In genomic region chr15:77974098-77974414, GRCh38 we compare ENCODE assay signal across 11 cellular contexts.
DNase-seq lines count a peak whose midpoint lies in the region; ATAC-seq and TF ChIP-seq lines count a peak whose summit lies in the region.
"Had no signal": no experiment of that assay in that cellular context is flagged by ENCODE, and none has a peak within 500 bp of the region (broad histone marks: within the 10 kb centered on the region; RNA-seq: fewer than 3 reads in every experiment).

No MANE protein-coding gene starts in this region.

- intact Hi-C loops in MCF 10A (cut with micrococcal nuclease) (no loop called here), mammary epithelial cell (cut with micrococcal nuclease) (no loop called here), upper lobe of right lung (cut with DNase I) (no loop called here)

- H3K9me3 Mint-ChIP-seq in MCF 10A (ENCODE audit: unreplicated experiment) = peaks cover 4% of the 10 kb centered on the region
- H3K9me3 Mint-ChIP-seq: endodermal cell; stimulated activated naive CD8-positive, alpha-beta T cell treated with anti-CD3 and anti-CD28 coated beads, Interleukin-15, Interleukin-2, amounts not matched to agents 100 ng/mL and 50 ng/mL, for 24 hours had no signal

- no peak overlapping the region for H3K27ac Mint-ChIP-seq in MCF 10A (ENCODE audit: low read depth, unreplicated experiment)
- H3K27ac Mint-ChIP-seq: B cell; endodermal cell; stimulated activated naive CD8-positive, alpha-beta T cell treated with anti-CD3 and anti-CD28 coated beads, Interleukin-15, Interleukin-2, amounts not matched to agents 100 ng/mL and 50 ng/mL, for 24 hours had no signal

- H3K36me3 Mint-ChIP-seq in MCF 10A (ENCODE audit: insufficient read depth, unreplicated experiment) = no peaks in the 10 kb centered on the region

- no peak overlapping the region for H3K4me3 Mint-ChIP-seq in MCF 10A (ENCODE audit: unreplicated experiment)
- H3K4me3 Mint-ChIP-seq: B cell; endodermal cell; stimulated activated naive CD8-positive, alpha-beta T cell treated with anti-CD3 and anti-CD28 coated beads, Interleukin-15, Interleukin-2, amounts not matched to agents 100 ng/mL and 50 ng/mL, for 24 hours had no signal

- 47% methylated on average over 4 of the region's 6 CpGs for WGBS in mammary epithelial cell (ENCODE audit: low coverage, missing lambda C conversion rate)
- 23 to 34% methylated on average over 6 of the region's 6 CpGs for WGBS in lung, 2 donors

- no peaks in the 10 kb centered on the region for H4K20me1 ChIP-seq in mammary epithelial cell (ENCODE audit: insufficient read depth, low read length)

- TF ChIP-seq CTCF in MCF 10A (IDR thresholded peaks at IDR 0.05; ENCODE audit: unreplicated experiment) = no peak
- no peak for TF ChIP-seq CTCF in mammary epithelial cell (conservative IDR thresholded peaks at IDR 0.05 in 1 of 2, IDR thresholded peaks at IDR 0.05 in 1 of 2; ENCODE audit: extremely low read depth in 1 of 2, insufficient read depth in 1 of 2, low read depth in 1 of 2, low read length in 2 of 2)
- TF ChIP-seq CTCF in coronary artery (IDR thresholded peaks at IDR 0.05) = no peak
- no peak for TF ChIP-seq CTCF in lung (IDR thresholded peaks at IDR 0.05; ENCODE audit: control extremely low read depth, extremely low read depth)
- no peak for TF ChIP-seq CTCF in upper lobe of right lung (IDR thresholded peaks at IDR 0.05)

- H3K79me2 ChIP-seq in mammary epithelial cell (ENCODE audit: insufficient read depth, low read length) = no peaks in the 10 kb centered on the region

- H3K27me3 ChIP-seq in mammary epithelial cell (ENCODE audit: insufficient read depth, low read length) (no peaks in the 10 kb centered on the region), lung (ENCODE audit: control insufficient read depth, insufficient read depth) (no peaks in the 10 kb centered on the region), upper lobe of right lung (no peaks in the 10 kb centered on the region)

- H3K9ac ChIP-seq in mammary epithelial cell (ENCODE audit: insufficient read depth, low read length) = no peak overlapping the region

- H3K9me3 ChIP-seq in mammary epithelial cell (replicated peaks; ENCODE audit: insufficient read depth, low read length) (no peaks in the 10 kb centered on the region), lung (ENCODE audit: control insufficient read depth in 2 of 2, insufficient read depth in 1 of 2, low read length in 1 of 2) (no peaks in the 10 kb centered on the region), upper lobe of right lung (no peaks in the 10 kb centered on the region)

- POLR2A ChIA-PET in MCF 10A (lab: Yijun Ruan, JAX) = no interaction called here

- H3K4me2 ChIP-seq in mammary epithelial cell (ENCODE audit: insufficient read depth, low read depth, low read length) = no peak overlapping the region

- H3K27ac ChIP-seq in mammary epithelial cell (ENCODE audit: insufficient read depth, low read depth, low read length) = no peak overlapping the region
- peak overlapping the region in 1 of 2 donors; percentile 11 for H3K27ac ChIP-seq in coronary artery
- peak overlapping the region in 1 of 2 donors; percentile 67 for H3K27ac ChIP-seq in lung (ENCODE audit: low read depth in 1 of 2, low read length in 1 of 2)
- peak overlapping the region; percentile 47 for H3K27ac ChIP-seq in upper lobe of right lung

- peak; percentile 60 for ATAC-seq in lung (ENCODE audit: insufficient read depth, low FRiP score)
- peak; percentile 58 for ATAC-seq in upper lobe of right lung

- no peak overlapping the region for H2AFZ ChIP-seq in mammary epithelial cell (ENCODE audit: low read depth, low read length)

- DNase-seq in MCF 10A (ENCODE audit: unreplicated experiment) = peak; percentile 73
- DNase-seq in mammary epithelial cell = no peak
- peak; percentile 77 for DNase-seq in coronary artery (ENCODE audit: low spot score)
- no peak for DNase-seq in lung (ENCODE audit: low spot score)
- DNase-seq in upper lobe of right lung = peak; percentile 77
- DNase-seq in stimulated activated CD4-positive, alpha-beta T cell treated with anti-CD3 and anti-CD28 coated beads, Interleukin-15, amount 100 ng/mL, for 24 hours = no peak
- no peak for DNase-seq in activated CD4-positive, alpha-beta T cell treated with anti-CD3 and anti-CD28 coated beads for 48 hours
- no peak for DNase-seq in activated CD8-positive, alpha-beta memory T cell treated with anti-CD3 and anti-CD28 coated beads, Interleukin-2, amount 50 U/mL, for 48 hours
- DNase-seq: endodermal cell had no signal

- H3K36me3 ChIP-seq in mammary epithelial cell (ENCODE audit: insufficient read depth, low read length) = no peaks in the 10 kb centered on the region
- no peaks in the 10 kb centered on the region for H3K36me3 ChIP-seq in lung (ENCODE audit: control insufficient read depth in 2 of 2, insufficient read depth in 2 of 2, low read length in 2 of 2)
- no peaks in the 10 kb centered on the region for H3K36me3 ChIP-seq in upper lobe of right lung

- no peaks in the 10 kb centered on the region for H3K27me3 Mint-ChIP-seq in MCF 10A (ENCODE audit: insufficient read depth, unreplicated experiment)
- H3K27me3 Mint-ChIP-seq: B cell; stimulated activated naive CD8-positive, alpha-beta T cell treated with anti-CD3 and anti-CD28 coated beads, Interleukin-15, Interleukin-2, amounts not matched to agents 100 ng/mL and 50 ng/mL, for 24 hours had no signal

- BruUV-seq in MCF 10A (replicated peaks; lab: Mats Ljungman, UMichigan) = no TSS peak
- no TSS peak for BruUV-seq in mammary epithelial cell (replicated peaks; lab: Mats Ljungman, UMichigan)

- dilution Hi-C loops in mammary epithelial cell (cut with HindIII; ENCODE audit: low sequenced_read_pairs) = no loop called here

- peaks cover 10% of the 10 kb centered on the region for H3K4me1 Mint-ChIP-seq in MCF 10A (ENCODE audit: insufficient read depth, unreplicated experiment)
- H3K4me1 Mint-ChIP-seq: B cell, endodermal cell had no signal

- H3K4me3 ChIP-seq in mammary epithelial cell (replicated peaks in 1 of 3; ENCODE audit: insufficient read depth in 1 of 3, low read depth in 2 of 3, low read length in 3 of 3) (no peak overlapping the region), coronary artery (no peak overlapping the region), lung (no peak overlapping the region), upper lobe of right lung (no peak overlapping the region)

- in situ Hi-C loops in mammary epithelial cell (cut with MboI; ENCODE audit: low sequenced_read_pairs in 2 of 2) = loop anchor here in 1 of 2 donors (25.0 kb wide), 1 partner anchor 263 kb away; the partner anchor contains the start of gene ACSBG1

- H3K4me1 ChIP-seq in mammary epithelial cell (ENCODE audit: insufficient read depth, low read length) = no peaks in the 10 kb centered on the region
- H3K4me1 ChIP-seq in lung (ENCODE audit: control insufficient read depth in 2 of 2, insufficient read depth in 2 of 2, low read length in 2 of 2) = peaks cover 3 to 19% of the 10 kb centered on the region in 2 donors
- peaks cover 5% of the 10 kb centered on the region for H3K4me1 ChIP-seq in upper lobe of right lung

- CTCF ChIA-PET in MCF 10A (lab: Yijun Ruan, JAX) (interaction anchor here (1.1 kb wide), 1 partner anchor 134 kb away, joined by 4 read pairs; no protein-coding TSS in a partner anchor), mammary epithelial cell (lab: Charles Lee; ENCODE audit: low non-redundant PET) (no interaction called here)

Comparison
In these comparisons a context has a peak if more than half of its experiments do, and no peak if none do; other contexts are left out.
1. DNase-seq: peak in MCF 10A (single experiment), coronary artery (single experiment) and upper lobe of right lung (single experiment); none in mammary epithelial cell (single experiment), lung (single experiment), stimulated activated CD4-positive, alpha-beta T cell treated with anti-CD3 and anti-CD28 coated beads, Interleukin-15, amount 100 ng/mL, for 24 hours (single experiment), activated CD4-positive, alpha-beta T cell treated with anti-CD3 and anti-CD28 coated beads for 48 hours (single experiment) and activated CD8-positive, alpha-beta memory T cell treated with anti-CD3 and anti-CD28 coated beads, Interleukin-2, amount 50 U/mL, for 48 hours (single experiment).